ENCODE assay signal across 8 cellular contexts in the genomic region with DNA sequence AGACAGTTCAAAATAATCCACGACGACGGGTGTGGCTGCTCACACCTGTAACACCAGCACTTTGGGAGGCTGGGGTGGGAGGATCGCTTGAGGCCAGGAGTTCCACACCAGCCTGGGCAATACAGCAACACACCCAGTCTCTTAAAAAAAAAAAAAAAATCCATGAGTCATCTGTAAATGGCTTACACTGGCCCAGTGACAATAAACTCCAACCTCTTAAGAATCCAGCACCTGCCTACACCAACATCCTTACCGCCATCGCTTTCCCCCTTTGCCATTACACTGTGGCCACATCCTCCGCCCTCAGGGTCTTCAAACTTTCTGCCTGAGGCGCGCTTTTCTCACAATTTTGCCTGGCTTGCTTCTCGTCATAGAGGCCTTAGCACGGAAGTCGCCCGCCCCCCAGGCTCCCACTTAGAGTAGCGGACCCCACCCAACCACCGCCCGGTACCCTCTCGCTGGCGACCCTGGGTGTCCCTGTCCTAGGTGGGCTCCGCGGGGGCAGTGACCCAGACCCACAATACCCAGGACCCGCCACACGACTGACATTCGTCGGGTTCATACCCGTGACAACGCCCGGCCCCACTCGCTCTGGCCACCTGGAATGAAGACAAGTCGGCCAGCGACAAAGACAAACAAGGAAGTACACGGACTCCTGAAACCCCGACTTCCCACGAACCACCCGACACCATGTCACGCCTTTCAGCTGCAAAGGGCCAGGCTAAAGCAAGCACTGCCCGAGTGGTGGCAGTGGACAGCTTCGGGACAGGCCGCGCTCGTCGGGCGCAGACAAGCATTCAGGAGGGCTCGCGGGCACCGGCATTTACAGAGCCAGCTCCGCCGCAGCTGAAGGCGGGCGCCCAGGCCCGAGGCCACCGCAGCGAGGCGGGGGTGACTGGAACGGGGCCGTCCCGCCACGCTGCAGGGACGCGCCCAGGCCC. TPM values are rescaled to one million over a fixed set of nuclear protein-coding genes. Genes with fewer than 3 reads are reported as not detected.
DNase-seq lines count a peak whose midpoint lies in the region; ATAC-seq and TF ChIP-seq lines count a peak whose summit lies in the region.

No MANE protein-coding gene starts in this region.

- in situ Hi-C loops in SK-MEL-5 (cut with HindIII; ENCODE audit: low pct_unique_long_range_greater_than_20kb, low sequenced_read_pairs) = no loop called here

- 4 to 10% methylated on average over 45 to 54 of the region's 59 CpGs for WGBS in lower leg skin, 2 donors

- DNase-seq in DMS53 treated with DMSO at 0.1 percent for 48 hours (lab: John Stamatoyannopoulos, UW; ENCODE audit: unreplicated experiment) (peak; percentile 68), SK-MEL-5 (ENCODE audit: low read depth, low spot score) (peak; percentile 31), coronary artery (ENCODE audit: low spot score) (no peak), lower leg skin (ENCODE audit: low spot score in 2 of 2) (peak; percentile 40 to 88), stromal cell of bone marrow (ENCODE audit: low read depth) (peak; percentile 51), NCI-H774 (lab: John Stamatoyannopoulos, UW) (no peak)

- H3K4me3 ChIP-seq in coronary artery (peak overlapping the region; percentile 94), lower leg skin (ENCODE audit: low read depth, poor library complexity, severe bottlenecking) (peak overlapping the region; percentile 95)

- TF ChIP-seq CTCF in coronary artery (IDR thresholded peaks at IDR 0.05) = no peak
- TF ChIP-seq CTCF in lower leg skin (IDR thresholded peaks at IDR 0.05) = no peak

- TF ChIP-seq POLR2A in lower leg skin (IDR thresholded peaks at IDR 0.05) = no peak

- ATAC-seq in GM19324 (IDR thresholded peaks at IDR 0.05; ENCODE audit: low FRiP score, unreplicated experiment) = peak; percentile 16
- ATAC-seq in HG03342 (IDR thresholded peaks at IDR 0.05; ENCODE audit: unreplicated experiment) = peak; percentile 32

- intact Hi-C loops in lower leg skin (cut with DNase I; ENCODE audit: low total_unique reads) = loop anchor here (10.0 kb wide), 1 partner anchor 57 kb away; the partner anchor contains the start of gene CHFR

- H3K27ac ChIP-seq in coronary artery = peak overlapping the region; percentile 96 to 97

RNA-seq across cellular contexts. Expression of gene GOLGA3, which starts 0.6 kb away (rescaled TPM):
- total RNA-seq in SK-MEL-5 (2014; rRNA removed; shearing (Covaris generic)) = 37.7 and 44.4 TPM in 2 replicates
- polyA plus RNA-seq in SK-MEL-5 (2015; cell fraction: cytosol; rRNA removed) = 39.4 and 54.5 TPM in 2 replicates
- 52.9 and 61.7 TPM in 2 replicates for polyA plus RNA-seq in SK-MEL-5 (2015; cell fraction: nucleus; rRNA removed)
- 10 to 100 TPM; 44.5 to 81.0 (median 74.7) TPM for total RNA-seq in lower leg skin

RNA-seq across cellular contexts. Expression of gene CHFR, which starts 59.4 kb away (rescaled TPM):
- total RNA-seq in SK-MEL-5 (2014; rRNA removed; shearing (Covaris generic)) = 24.5 and 25.8 TPM in 2 replicates
- polyA plus RNA-seq in SK-MEL-5 (2015; cell fraction: cytosol; rRNA removed) = 31.5 and 37.6 TPM in 2 replicates
- 93.1 and 112 TPM in 2 replicates for polyA plus RNA-seq in SK-MEL-5 (2015; cell fraction: nucleus; rRNA removed)
- 10 to 100 TPM; 27.2 to 34.7 (median 30.6) TPM for total RNA-seq in lower leg skin

Comparison
In these comparisons a context has a peak if more than half of its experiments do, and no peak if none do; other contexts are left out.
1. DNase-seq: peak in DMS53 treated with DMSO at 0.1 percent for 48 hours (single experiment), SK-MEL-5 (single experiment), lower leg skin (2 of 2) and stromal cell of bone marrow (single experiment); none in coronary artery (single experiment) and NCI-H774 (single experiment).